Comparison of ENCODE assay signal across 1 cellular context in genomic region chr11:104934594-104934993, GRCh38.
TF ChIP-seq lines count a peak whose summit lies in the region.

No MANE protein-coding gene starts in this region.

TF ChIP-seq in endothelial cell of umbilical vein, 7 proteins besides CTCF, POLR2A, EP300 and RAD21 (continued from another document):
- TF ChIP-seq MAX (IDR thresholded peaks at IDR 0.05; ENCODE audit: insufficient read depth, insufficient read length): no peak
- no peak for TF ChIP-seq EZH2 (IDR thresholded peaks at IDR 0.05; ENCODE audit: borderline replicate concordance, low read depth, low read length, severe bottlenecking)
- no peak for TF ChIP-seq POLR2AphosphoS5 (IDR thresholded peaks at IDR 0.05; ENCODE audit: insufficient read depth, low read depth, low read length)
